Comparison of ENCODE assay signal across 13 cellular contexts in the genomic region with DNA sequence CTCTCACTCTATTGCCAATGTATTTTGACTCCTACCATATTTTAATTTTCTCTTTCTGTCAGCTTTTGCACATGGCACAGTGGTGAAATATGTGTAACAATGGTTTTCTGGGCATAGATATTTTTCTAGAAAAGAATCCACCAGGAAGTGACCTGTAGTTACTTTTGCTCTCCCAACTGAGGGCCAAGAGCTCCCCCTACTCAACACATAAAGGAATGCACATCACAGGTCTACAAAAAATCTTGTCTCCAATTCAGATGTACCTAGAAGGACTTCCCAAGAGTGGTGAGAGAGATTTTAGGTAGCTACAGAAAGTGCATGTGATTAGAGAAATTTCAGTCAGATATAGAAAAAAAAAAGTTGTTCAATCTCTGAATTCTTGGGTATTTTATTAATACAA. TPM values are rescaled to one million over a fixed set of nuclear protein-coding genes. Genes with fewer than 3 reads are reported as not detected.
DNase-seq lines count a peak whose midpoint lies in the region; ATAC-seq, FAIRE-seq and TF ChIP-seq lines count a peak whose summit lies in the region.
"Had no signal": no experiment of that assay in that cellular context is flagged by ENCODE, and none has a peak within 500 bp of the region (broad histone marks: within the 10 kb centered on the region; RNA-seq: fewer than 3 reads in every experiment).

No MANE protein-coding gene starts in this region.

- no peak for FAIRE-seq in A549 (lab: Jason Lieb, UNC)

- POLR2A ChIA-PET in A549 (lab: Yijun Ruan, JAX): no interaction called here

- H3K4me3 Mint-ChIP-seq in GM23338 (no peak overlapping the region), T-helper 17 cell (no peak overlapping the region)
- H3K4me3 Mint-ChIP-seq: CD4-positive, CD25-positive, alpha-beta regulatory T cell had no signal

- in situ Hi-C loops in brain microvascular endothelial cell (cut with HindIII; ENCODE audit: low pct_ligation_motif_present, low sequenced_read_pairs): no loop called here

- H4K20me1 ChIP-seq in GM23338 (replicated peaks; ENCODE audit: insufficient read depth): no peaks in the 10 kb centered on the region

- H3K27ac ChIP-seq in A549: no peak overlapping the region
- no peak overlapping the region for H3K27ac ChIP-seq in GM23338 (ENCODE audit: low read depth)
- peak overlapping the region; percentile 4 for H3K27ac ChIP-seq in brain microvascular endothelial cell
- H3K27ac ChIP-seq: dorsolateral prefrontal cortex, left ventricle myocardium inferior, tibial artery had no signal

- H3K27me3 Mint-ChIP-seq in GM23338 (ENCODE audit: insufficient read depth, low read depth, poor library complexity) (peaks cover 2% of the 10 kb centered on the region), T-helper 17 cell (peaks cover 22% of the 10 kb centered on the region)

- H2AFZ ChIP-seq in GM23338: no peak overlapping the region

- no peaks in the 10 kb centered on the region for H3K27me3 ChIP-seq in GM23338 (ENCODE audit: insufficient read depth)
- H3K27me3 ChIP-seq in brain microvascular endothelial cell (replicated peaks): no peaks in the 10 kb centered on the region
- H3K27me3 ChIP-seq: tibial artery had no signal

- H3K27ac Mint-ChIP-seq in GM23338 (no peak overlapping the region), T-helper 17 cell (no peak overlapping the region)
- H3K27ac Mint-ChIP-seq: CD4-positive, CD25-positive, alpha-beta regulatory T cell had no signal

- H3K79me2 ChIP-seq in GM23338 (replicated peaks; ENCODE audit: insufficient read depth): no peaks in the 10 kb centered on the region

- peak; percentile 28 to 47 for DNase-seq in A549 (ENCODE audit: low read depth in 1 of 2, low spot score in 1 of 2)
- DNase-seq in GM23338 (ENCODE audit: low spot score): peak; percentile 72
- DNase-seq in NCI-H460 (ENCODE audit: extremely low read depth, low read depth): peak; percentile 1
- no peak for DNase-seq in brain microvascular endothelial cell
- no peak for DNase-seq in T-helper 17 cell
- DNase-seq in omental fat pad (ENCODE audit: low spot score): no peak
- DNase-seq: activated CD4-positive, alpha-beta T cell treated with anti-CD3 and anti-CD28 coated beads, Interleukin-2, amount 50 U/mL, for 48 hours; dorsolateral prefrontal cortex; left ventricle myocardium inferior; tibial artery had no signal

- no peaks in the 10 kb centered on the region for H3K4me1 Mint-ChIP-seq in GM23338
- H3K4me1 Mint-ChIP-seq in T-helper 17 cell: peaks cover 2% of the 10 kb centered on the region
- H3K4me1 Mint-ChIP-seq: CD4-positive, CD25-positive, alpha-beta regulatory T cell had no signal

- H3K9me3 ChIP-seq in A549 (no peaks in the 10 kb centered on the region), T-helper 17 cell (ENCODE audit: control insufficient read depth, low read length, poor library complexity, severe bottlenecking) (no peaks in the 10 kb centered on the region)
- H3K9me3 ChIP-seq: left ventricle myocardium inferior, tibial artery had no signal

- peak; percentile 48 to 65; a peak in 4 of 5 replicates for TF ChIP-seq RAD21 in A549 (conservative IDR thresholded peaks at IDR 0.05 in 1 of 2, IDR thresholded peaks at IDR 0.05 in 1 of 2)

- TF ChIP-seq POLR2A in A549 (IDR thresholded peaks at IDR 0.05; ENCODE audit: low read length): no peak

- H3K36me3 Mint-ChIP-seq in GM23338 (ENCODE audit: low read depth): no peaks in the 10 kb centered on the region
- no peaks in the 10 kb centered on the region for H3K36me3 Mint-ChIP-seq in T-helper 17 cell (ENCODE audit: low read depth)
- H3K36me3 Mint-ChIP-seq: CD4-positive, CD25-positive, alpha-beta regulatory T cell had no signal

- ATAC-seq in A549 (peak; percentile 54 to 72; a peak in 4 of 6 replicates), GM23338 (peak; percentile 84), HG03135 (IDR thresholded peaks at IDR 0.05; ENCODE audit: unreplicated experiment) (no peak), T-helper 17 cell (no peak), omental fat pad (ENCODE audit: low FRiP score) (no peak), GM18520 (IDR thresholded peaks at IDR 0.05; ENCODE audit: unreplicated experiment) (no peak)

- H3K36me3 ChIP-seq in GM23338 (ENCODE audit: insufficient read depth) (no peaks in the 10 kb centered on the region), brain microvascular endothelial cell (replicated peaks) (no peaks in the 10 kb centered on the region)
- H3K36me3 ChIP-seq: left ventricle myocardium inferior, tibial artery had no signal

- CTCF ChIA-PET in A549 (lab: Yijun Ruan, JAX): interaction anchor here (0.6 to 1.6 kb wide), 5 partner anchors 9 to 634 kb away, joined by 3 to 6 read pairs (median 3); no protein-coding TSS in a partner anchor

- H3K4me3 ChIP-seq in A549 (no peak overlapping the region), GM23338 (no peak overlapping the region), brain microvascular endothelial cell (ENCODE audit: low read depth, low read length) (no peak overlapping the region)
- H3K4me3 ChIP-seq: dorsolateral prefrontal cortex, left ventricle myocardium inferior, tibial artery had no signal

- H3K4me1 ChIP-seq in A549 (no peaks in the 10 kb centered on the region), GM23338 (ENCODE audit: insufficient read depth) (no peaks in the 10 kb centered on the region)
- H3K4me1 ChIP-seq: left ventricle myocardium inferior, tibial artery had no signal

- TF ChIP-seq EP300 in A549 (IDR thresholded peaks at IDR 0.05): no peak

- H3F3A ChIP-seq in GM23338 (replicated peaks; ENCODE audit: low read depth): no peaks in the 10 kb centered on the region

- no peaks in the 10 kb centered on the region for H3K9me3 Mint-ChIP-seq in GM23338

- TF ChIP-seq CTCF in A549 (IDR thresholded peaks at IDR 0.05): peak; percentile 29
- TF ChIP-seq CTCF in GM23338 (conservative IDR thresholded peaks at IDR 0.05; ENCODE audit: low read depth in 2 of 2): peak; percentile 75 to 83
- peak; percentile 44 for TF ChIP-seq CTCF in brain microvascular endothelial cell (IDR thresholded peaks at IDR 0.05; ENCODE audit: low read depth, low read length, missing control alignments)
- TF ChIP-seq CTCF in omental fat pad (IDR thresholded peaks at IDR 0.05): no peak

- no peak overlapping the region for H3K4me2 ChIP-seq in A549
- H3K4me2 ChIP-seq in GM23338: no peak overlapping the region

- H3K9me2 ChIP-seq in GM23338 (ENCODE audit: insufficient read depth): no peaks in the 10 kb centered on the region

TF ChIP-seq in A549, 52 proteins besides CTCF, POLR2A, EP300 and RAD21:
- TF ChIP-seq HOXA7 (CRISPR knock-in tag; IDR thresholded peaks at IDR 0.05): no peak
- no peak for TF ChIP-seq HES2 (IDR thresholded peaks at IDR 0.05)
- no peak for TF ChIP-seq TP53 (CRISPR knock-in tag; IDR thresholded peaks at IDR 0.05)
- TF ChIP-seq MAFK (IDR thresholded peaks at IDR 0.05; ENCODE audit: partially characterized antibody): no peak
- no peak for TF ChIP-seq ZC3H11A (IDR thresholded peaks at IDR 0.05)
- TF ChIP-seq KDM5A (IDR thresholded peaks at IDR 0.05): no peak
- 0 out of 3 replicates have a peak, but pooled peaks have one; percentile 11 for TF ChIP-seq SMC3 (IDR thresholded peaks at IDR 0.05)
- no peak for TF ChIP-seq FOSL2 (IDR thresholded peaks at IDR 0.05)
- TF ChIP-seq FOSL2 (CRISPR knock-in tag; IDR thresholded peaks at IDR 0.05): no peak
- no peak for TF ChIP-seq CBX8 (IDR thresholded peaks at IDR 0.05)

TF ChIP-seq in GM23338, 12 proteins besides CTCF, POLR2A, EP300 and RAD21 (continues in another document):
- no peak for TF ChIP-seq EZH2phosphoT487 (IDR thresholded peaks at IDR 0.05; ENCODE audit: unreplicated experiment)

RNA-seq across cellular contexts. Expression of gene CPA3, which starts 15.6 kb away (rescaled TPM):
- polyA plus RNA-seq in A549 (2011; rRNA removed) (not detected in 2 replicates), A549 (2017; fragmentation: RNase III; extraction: RNeasy Plus Mini Kit Qiagen cat#74134 plus additional on column Dnase treatment) (not detected in 3 replicates), GM23338 (2016; fragmentation: Nextera tagmentation; extraction: Ambion mirVana) (not detected in 2 replicates)
- polyA plus RNA-seq in A549 (2012; cell fraction: cytosol; rRNA removed): not detected in 2 replicates
- not detected in 2 replicates for polyA plus RNA-seq in A549 (2012; cell fraction: nucleus; rRNA removed)
- polyA minus RNA-seq in A549 (2011; rRNA and poly(A)+ RNA removed): not detected in 2 replicates
- not detected in 2 replicates for total RNA-seq in GM23338 (2014; rRNA removed; shearing (Covaris generic))
- not detected in 2 replicates for total RNA-seq in NCI-H460 (2014; rRNA removed; shearing (Covaris generic))
- not detected in 2 replicates for polyA plus RNA-seq in NCI-H460 (2014; cell fraction: nucleus; rRNA removed)
- total RNA-seq in T-helper 17 cell (under 1 TPM in 1 of 2 donors, not detected in 1; 0.57 TPM), omental fat pad (10 to 100 TPM in 3 of 4 donors, 1 to 10 TPM in 1; 4.8 to 21.5 (median 14.4) TPM)
- polyA plus RNA-seq: CD4-positive, CD25-positive, alpha-beta regulatory T cell had no signal

RNA-seq across cellular contexts. Expression of gene CPB1, which starts 53.1 kb away (rescaled TPM):
- polyA plus RNA-seq in A549 (2011; rRNA removed) (not detected in 2 replicates), A549 (2017; fragmentation: RNase III; extraction: RNeasy Plus Mini Kit Qiagen cat#74134 plus additional on column Dnase treatment) (not detected in 3 replicates), GM23338 (2016; fragmentation: Nextera tagmentation; extraction: Ambion mirVana) (not detected in 2 replicates)
- polyA plus RNA-seq in A549 (2012; cell fraction: cytosol; rRNA removed): not detected in 2 replicates
- polyA plus RNA-seq in A549 (2012; cell fraction: nucleus; rRNA removed): not detected in 2 replicates
- polyA minus RNA-seq in A549 (2011; rRNA and poly(A)+ RNA removed): not detected in 2 replicates
- not detected in 2 replicates for total RNA-seq in GM23338 (2014; rRNA removed; shearing (Covaris generic))
- not detected in 2 replicates for total RNA-seq in NCI-H460 (2014; rRNA removed; shearing (Covaris generic))
- polyA plus RNA-seq in NCI-H460 (2014; cell fraction: nucleus; rRNA removed): not detected in 2 replicates
- total RNA-seq in T-helper 17 cell (not detected), omental fat pad (10 to 100 TPM in 1 of 4 donors, 1 to 10 TPM in 2, under 1 TPM in 1; 0.72 to 38.9 (median 4.2) TPM)
- total RNA-seq: CD4-positive, CD25-positive, alpha-beta regulatory T cell; left ventricle myocardium inferior had no signal
- polyA plus RNA-seq: CD4-positive, CD25-positive, alpha-beta regulatory T cell had no signal

Comparison
In these comparisons a context has a peak if more than half of its experiments do, and no peak if none do; other contexts are left out.
1. ATAC-seq: peak in A549 (2 of 2) and GM23338 (single experiment); none in HG03135 (single experiment), T-helper 17 cell (single experiment), omental fat pad (single experiment) and GM18520 (single experiment).
2. DNase-seq: peak in A549 (2 of 2), GM23338 (single experiment) and NCI-H460 (single experiment); none in brain microvascular endothelial cell (single experiment), T-helper 17 cell (0 of 3) and omental fat pad (single experiment).
3. CTCF ChIP-seq: peak in A549 (single experiment), GM23338 (2 of 2) and brain microvascular endothelial cell (single experiment); none in omental fat pad (0 of 3).